6 cellular contexts compared by ENCODE assay signal in genomic region chr3:51993657-51994056, GRCh38. TPM values are rescaled to one million over a fixed set of nuclear protein-coding genes. Genes with fewer than 3 reads are reported as not detected.
DNase-seq lines count a peak whose midpoint lies in the region; ATAC-seq, FAIRE-seq and TF ChIP-seq lines count a peak whose summit lies in the region.
"Not testable (repeated sequence)": the region's sequence is repeated elsewhere in the genome, so short reads cannot be mapped to it uniquely, and the experiment has no call there.

No MANE protein-coding gene starts in this region.

- DNase-seq in GM23248; RWPE1 (ENCODE audit: low spot score); activated CD8-positive, alpha-beta memory T cell treated with anti-CD3 and anti-CD28 coated beads, Interleukin-2, amount 10 ng/mL, durations not matched to agents 7 days and 5 days; GM12878 (ENCODE audit: low read depth, low spot score); naive thymus-derived CD8-positive, alpha-beta T cell; type B pancreatic cell (ENCODE audit: extremely low spot score, unreplicated experiment): not testable (repeated sequence)

- intact Hi-C loops in GM12878 (cut with micrococcal nuclease; ENCODE audit: unreplicated experiment): not testable (repeated sequence)

- 66 to 79% methylated on average over 5 to 13 of the region's 13 CpGs for WGBS in GM23248 (ENCODE audit: low coverage in 1 of 2, low lambda C conversion rate in 2 of 2, missing lambda C conversion rate in 2 of 2), 2 experiments
- 91% methylated on average over 11 of the region's 13 CpGs for WGBS in GM12878 (ENCODE audit: insufficient coverage, insufficient replicate concordance, low lambda C conversion rate, missing lambda C conversion rate)

- TF ChIP-seq EP300 in GM12878 (IDR thresholded peaks at IDR 0.05; ENCODE audit: borderline replicate concordance in 1 of 2, control insufficient read depth in 1 of 2, low read depth in 2 of 2, low read length in 2 of 2): not testable (repeated sequence)

- not testable (repeated sequence) for H3K9me3 Mint-ChIP-seq in activated CD8-positive, alpha-beta memory T cell treated with anti-CD3 and anti-CD28 coated beads, Interleukin-2, amount 10 ng/mL, durations not matched to agents 7 days and 5 days (ENCODE audit: low read depth); naive thymus-derived CD8-positive, alpha-beta T cell; type B pancreatic cell

- TF ChIP-seq CTCF in RWPE1 (conservative IDR thresholded peaks at IDR 0.05; ENCODE audit: low read depth); GM12878 (IDR thresholded peaks at IDR 0.05 in 2 of 3, conservative IDR thresholded peaks at IDR 0.05 in 1 of 3; ENCODE audit: control insufficient read depth in 2 of 3, extremely low read depth in 1 of 3, insufficient read depth in 1 of 3, low read depth in 3 of 3, low read length in 3 of 3); type B pancreatic cell (conservative IDR thresholded peaks at IDR 0.05): not testable (repeated sequence)

- TF ChIP-seq RAD21 in GM12878 (IDR thresholded peaks at IDR 0.05; ENCODE audit: insufficient read depth, low read depth, low read length): not testable (repeated sequence)

- peak overlapping the region; percentile 55 for H3K9ac ChIP-seq in GM23248
- peak overlapping the region; percentile 35; the same call in 1 of the 2 replicates for H3K9ac ChIP-seq in GM12878 (ENCODE audit: control insufficient read depth, insufficient read depth, low read length)

- SMC1A ChIA-PET in GM12878 (lab: Charles Lee; ENCODE audit: uncharacterized antibody, unreplicated experiment): interaction anchor here (3.0 kb wide), 1 partner anchor 9 kb away, joined by 12 read pairs; no protein-coding TSS in a partner anchor

- RAD21 ChIA-PET in GM12878 (lab: Charles Lee; ENCODE audit: unreplicated experiment): not testable (repeated sequence)

- not testable (repeated sequence) for TF ChIP-seq POLR2A in GM12878 (IDR thresholded peaks at IDR 0.05; ENCODE audit: low read depth, low read length)

- not testable (repeated sequence) for H3K27me3 Mint-ChIP-seq in activated CD8-positive, alpha-beta memory T cell treated with anti-CD3 and anti-CD28 coated beads, Interleukin-2, amount 10 ng/mL, durations not matched to agents 7 days and 5 days; naive thymus-derived CD8-positive, alpha-beta T cell
- H3K27me3 Mint-ChIP-seq in type B pancreatic cell: peaks cover 11% of the 10 kb centered on the region

- peaks cover 42% of the 10 kb centered on the region for H3K79me2 ChIP-seq in GM23248 (ENCODE audit: insufficient read depth)
- peaks cover 33% of the 10 kb centered on the region for H3K79me2 ChIP-seq in GM12878 (ENCODE audit: control insufficient read depth, insufficient read depth, low read length)

- H3K27ac Mint-ChIP-seq in activated CD8-positive, alpha-beta memory T cell treated with anti-CD3 and anti-CD28 coated beads, Interleukin-2, amount 10 ng/mL, durations not matched to agents 7 days and 5 days; type B pancreatic cell: not testable (repeated sequence)
- H3K27ac Mint-ChIP-seq in naive thymus-derived CD8-positive, alpha-beta T cell: peak overlapping the region in 8 of 10 donors; percentile 29 to 100 (median 76)

- in situ Hi-C loops in GM23248 (cut with MboI); GM12878 (cut with MboI): not testable (repeated sequence)

- H3K27me3 ChIP-seq in GM23248 (replicated peaks; ENCODE audit: insufficient read depth); GM12878 (replicated peaks in 1 of 2; ENCODE audit: control insufficient read depth in 2 of 2, insufficient read depth in 2 of 2, low read length in 1 of 2): not testable (repeated sequence)

- POLR2A ChIA-PET in RWPE1 (lab: Yijun Ruan, JAX; ENCODE audit: low non-redundant PET): not testable (repeated sequence)
- POLR2A ChIA-PET in GM12878 (lab: Charles Lee): interaction anchor here (1.5 to 2.6 kb wide), 2 partner anchors 11 to 51 kb away, joined by 9 to 14 read pairs; partner anchors contain the start of genes PARP3 and RRP9
- POLR2A ChIA-PET in naive thymus-derived CD8-positive, alpha-beta T cell (lab: Charles Lee): interaction anchor here (0.8 to 4.9 kb wide), 4 partner anchors 8 to 20 kb away, joined by 4 to 37 read pairs (median 20); partner anchors contain the start of genes ABHD14A, ABHD14B and ACY1

- peak overlapping the region; percentile 24 for H3K4me2 ChIP-seq in GM23248 (ENCODE audit: unreplicated experiment)
- H3K4me2 ChIP-seq in GM12878 (ENCODE audit: control insufficient read depth, insufficient read depth): not testable (repeated sequence)

- not testable (repeated sequence) for H3K9me3 ChIP-seq in GM23248 (ENCODE audit: low read depth); GM12878 (replicated peaks; ENCODE audit: control insufficient read depth, insufficient read depth, low read length)

- not testable (repeated sequence) for H3K27ac ChIP-seq in GM23248; GM12878 (ENCODE audit: control insufficient read depth, insufficient read depth)
- H3K27ac ChIP-seq in RWPE1: peak overlapping the region; percentile 98

- H2AFZ ChIP-seq in GM23248; GM12878 (ENCODE audit: control insufficient read depth, low read depth, low read length): not testable (repeated sequence)

- not testable (repeated sequence) for ATAC-seq in activated CD8-positive, alpha-beta memory T cell treated with anti-CD3 and anti-CD28 coated beads, Interleukin-2, amount 10 ng/mL, durations not matched to agents 7 days and 5 days; GM12878; naive thymus-derived CD8-positive, alpha-beta T cell

- H4K20me1 ChIP-seq in GM23248 (ENCODE audit: insufficient read depth); GM12878 (ENCODE audit: control insufficient read depth, insufficient read depth): not testable (repeated sequence)

- H3K4me1 Mint-ChIP-seq in activated CD8-positive, alpha-beta memory T cell treated with anti-CD3 and anti-CD28 coated beads, Interleukin-2, amount 10 ng/mL, durations not matched to agents 7 days and 5 days: peaks cover 42% of the 10 kb centered on the region
- peaks cover 21 to 44% (median 31%) of the 10 kb centered on the region in 4 donors for H3K4me1 Mint-ChIP-seq in naive thymus-derived CD8-positive, alpha-beta T cell
- peaks cover 22% of the 10 kb centered on the region for H3K4me1 Mint-ChIP-seq in type B pancreatic cell (ENCODE audit: unreplicated experiment)

- BruUV-seq in GM12878 (replicated peaks; lab: Mats Ljungman, UMichigan): TSS peak; percentile 84

- H3F3A ChIP-seq in GM23248 (ENCODE audit: insufficient read depth): peaks cover 32% of the 10 kb centered on the region

- not testable (repeated sequence) for H3K4me1 ChIP-seq in GM23248 (ENCODE audit: insufficient read depth); GM12878 (ENCODE audit: control insufficient read depth, insufficient read depth, low read length)

- H3K36me3 ChIP-seq in GM23248 (ENCODE audit: low read depth) (peaks cover 23% of the 10 kb centered on the region; the same call in 1 of the 2 replicates), GM12878 (ENCODE audit: control insufficient read depth in 2 of 2, insufficient read depth in 2 of 2, low read length in 1 of 2) (peaks cover 14 to 16% of the 10 kb centered on the region in 2 experiments)

- not testable (repeated sequence) for FAIRE-seq in GM12878 (lab: Jason Lieb, UNC)

- CTCF ChIA-PET in RWPE1 (lab: Yijun Ruan, JAX): not testable (repeated sequence)
- CTCF ChIA-PET in activated CD8-positive, alpha-beta memory T cell treated with anti-CD3 and anti-CD28 coated beads, Interleukin-2, amount 10 ng/mL, durations not matched to agents 7 days and 5 days (lab: Charles Lee): interaction anchor here (2.8 kb wide), 1 partner anchor 11 kb away, joined by 14 read pairs; the partner anchor contains the start of gene ACY1
- CTCF ChIA-PET in GM12878 (lab: Yijun Ruan, JAX): interaction anchor here (1.0 to 2.7 kb wide), 2 partner anchors 20 to 51 kb away, joined by 4 to 13 read pairs; partner anchors contain the start of gene ABHD14B

- H3K4me3 Mint-ChIP-seq in activated CD8-positive, alpha-beta memory T cell treated with anti-CD3 and anti-CD28 coated beads, Interleukin-2, amount 10 ng/mL, durations not matched to agents 7 days and 5 days: peak overlapping the region; percentile 21
- peak overlapping the region in 7 of 10 donors; percentile 11 to 100 (median 100) for H3K4me3 Mint-ChIP-seq in naive thymus-derived CD8-positive, alpha-beta T cell
- peak overlapping the region; percentile 100 for H3K4me3 Mint-ChIP-seq in type B pancreatic cell

- H3K4me3 ChIP-seq in GM23248: not testable (repeated sequence)
- peak overlapping the region; percentile 99; the same call in 1 of the 2 replicates for H3K4me3 ChIP-seq in GM12878

- peaks cover 32% of the 10 kb centered on the region for H3K36me3 Mint-ChIP-seq in activated CD8-positive, alpha-beta memory T cell treated with anti-CD3 and anti-CD28 coated beads, Interleukin-2, amount 10 ng/mL, durations not matched to agents 7 days and 5 days
- peaks cover 0 to 38% (median 2%) of the 10 kb centered on the region in 3 donors for H3K36me3 Mint-ChIP-seq in naive thymus-derived CD8-positive, alpha-beta T cell
- H3K36me3 Mint-ChIP-seq in type B pancreatic cell: peaks cover 21% of the 10 kb centered on the region

- not testable (repeated sequence) for H3K9me2 ChIP-seq in GM23248 (ENCODE audit: insufficient read depth)

RNA-seq across cellular contexts. Expression of gene RPL29, which starts 2.0 kb away (rescaled TPM):
- total RNA-seq in GM23248 (2014; rRNA removed; shearing (Covaris generic)): 965 and 1,164 TPM in 2 replicates
- 665 and 690 TPM in 2 replicates for polyA plus RNA-seq in GM23248 (2016; fragmentation: Nextera tagmentation; extraction: Ambion mirVana)
- 1,000 to 10,000 TPM; 1,042 to 1,060 TPM for total RNA-seq in activated CD8-positive, alpha-beta memory T cell treated with anti-CD3 and anti-CD28 coated beads, Interleukin-2, amount 10 ng/mL, durations not matched to agents 7 days and 5 days
- total RNA-seq in GM12878 (2013; cell fraction: nucleolus; rRNA removed): 312 and 327 TPM in 2 replicates
- 1,707 and 1,708 TPM in 2 replicates for total RNA-seq in GM12878 (2014; rRNA removed)
- 2,030 and 2,061 TPM in 2 replicates for total RNA-seq in GM12878 (2014; rRNA removed; fragmentation: Illumina TruSeq; extraction: Trizol)
- 1,814 and 1,873 TPM in 2 replicates for total RNA-seq in GM12878 (2021)
- 2,919 TPM for polyA plus RNA-seq in GM12878 (2011; ENCODE audit: low read depth)
- polyA plus RNA-seq in GM12878 (2011; rRNA removed): 1,274 and 1,606 TPM in 2 replicates
- 2,998 and 3,537 TPM in 2 replicates for polyA plus RNA-seq in GM12878 (2011; cell fraction: cytosol; rRNA removed)
- polyA plus RNA-seq in GM12878 (2011; cell fraction: nucleus; rRNA removed): 1,112 and 1,184 TPM in 2 replicates
- polyA plus RNA-seq in GM12878 (2012): 3,236 and 3,576 TPM in 2 replicates
- polyA plus RNA-seq in GM12878 (2014; fragmentation: Illumina TruSeq; extraction: Trizol): 1,724 and 2,477 TPM in 2 replicates
- polyA plus RNA-seq in GM12878 (2014; fragmentation: Nextera tagmentation; extraction: Ambion mirVana): 1,000 to 10,000 TPM; 1,053 to 1,085 TPM
- 2,075 and 2,190 TPM in 2 replicates for polyA plus RNA-seq in GM12878 (2014; rRNA removed)
- polyA plus RNA-seq in GM12878 (2016; fragmentation: Nextera tagmentation; extraction: Ambion mirVana): 1,000 to 10,000 TPM; 1,397 to 1,403 TPM
- polyA minus RNA-seq in GM12878 (2011; rRNA and poly(A)+ RNA removed): 1,357 and 1,638 TPM in 2 replicates
- polyA minus RNA-seq in GM12878 (2011; cell fraction: cytosol; rRNA and poly(A)+ RNA removed): 571 and 626 TPM in 2 replicates
- polyA minus RNA-seq in GM12878 (2011; cell fraction: nucleus; rRNA and poly(A)+ RNA removed): 256 and 363 TPM in 2 replicates
- total RNA-seq in naive thymus-derived CD8-positive, alpha-beta T cell: 1,000 to 10,000 TPM; 1,232 to 1,277 TPM
- 1,000 to 10,000 TPM; 1,632 to 1,741 (median 1,693) TPM for polyA plus RNA-seq in naive thymus-derived CD8-positive, alpha-beta T cell
- 1,439 and 1,690 TPM in 2 replicates for total RNA-seq in type B pancreatic cell (ENCODE audit: low replicate concordance)

RNA-seq across cellular contexts. Expression of gene ACY1, which starts 10.3 kb away (rescaled TPM):
- total RNA-seq in GM23248 (2014; rRNA removed; shearing (Covaris generic)): 66.6 and 73.6 TPM in 2 replicates
- polyA plus RNA-seq in GM23248 (2016; fragmentation: Nextera tagmentation; extraction: Ambion mirVana) (35.8 and 38.1 TPM in 2 replicates), GM12878 (2011; rRNA removed) (12.5 and 18.5 TPM in 2 replicates), GM12878 (2014; fragmentation: Illumina TruSeq; extraction: Trizol) (6.4 and 18.8 TPM in 2 replicates), GM12878 (2014; fragmentation: Nextera tagmentation; extraction: Ambion mirVana) (10 to 100 TPM; 19.8 to 28.2 TPM), GM12878 (2014; rRNA removed) (31.3 and 42.2 TPM in 2 replicates), GM12878 (2016; fragmentation: Nextera tagmentation; extraction: Ambion mirVana) (10 to 100 TPM; 32.0 to 37.0 TPM)
- 10 to 100 TPM; 18.1 to 21.3 TPM for total RNA-seq in activated CD8-positive, alpha-beta memory T cell treated with anti-CD3 and anti-CD28 coated beads, Interleukin-2, amount 10 ng/mL, durations not matched to agents 7 days and 5 days
- 11.6 and 14.6 TPM in 2 replicates for total RNA-seq in GM12878 (2013; cell fraction: nucleolus; rRNA removed)
- total RNA-seq in GM12878 (2014; rRNA removed) (28.9 and 35.1 TPM in 2 replicates), GM12878 (2014; rRNA removed; fragmentation: Illumina TruSeq; extraction: Trizol) (19.0 and 22.3 TPM in 2 replicates), GM12878 (2021) (27.4 and 33.5 TPM in 2 replicates), type B pancreatic cell (ENCODE audit: low replicate concordance) (54.2 and 55.9 TPM in 2 replicates)
- polyA plus RNA-seq in GM12878 (2011; ENCODE audit: low read depth): 62.9 TPM
- 31.5 and 32.0 TPM in 2 replicates for polyA plus RNA-seq in GM12878 (2011; cell fraction: cytosol; rRNA removed)
- polyA plus RNA-seq in GM12878 (2011; cell fraction: nucleus; rRNA removed): 36.7 and 37.0 TPM in 2 replicates
- 30.6 and 33.0 TPM in 2 replicates for polyA plus RNA-seq in GM12878 (2012)
- polyA minus RNA-seq in GM12878 (2011; rRNA and poly(A)+ RNA removed): 18.5 and 20.4 TPM in 2 replicates
- polyA minus RNA-seq in GM12878 (2011; cell fraction: cytosol; rRNA and poly(A)+ RNA removed): 7.4 and 9.5 TPM in 2 replicates
- polyA minus RNA-seq in GM12878 (2011; cell fraction: nucleus; rRNA and poly(A)+ RNA removed): 10.3 and 14.9 TPM in 2 replicates
- 10 to 100 TPM; 14.1 to 15.8 TPM for total RNA-seq in naive thymus-derived CD8-positive, alpha-beta T cell
- 10 to 100 TPM; 18.5 to 28.5 (median 18.6) TPM for polyA plus RNA-seq in naive thymus-derived CD8-positive, alpha-beta T cell

RNA-seq across cellular contexts. Expression of gene ABHD14A, which starts 18.8 kb away (rescaled TPM):
- total RNA-seq in GM23248 (2014; rRNA removed; shearing (Covaris generic)): 33.1 and 37.9 TPM in 2 replicates
- polyA plus RNA-seq in GM23248 (2016; fragmentation: Nextera tagmentation; extraction: Ambion mirVana): 33.0 and 35.5 TPM in 2 replicates
- 10 to 100 TPM; 11.8 to 13.7 TPM for total RNA-seq in activated CD8-positive, alpha-beta memory T cell treated with anti-CD3 and anti-CD28 coated beads, Interleukin-2, amount 10 ng/mL, durations not matched to agents 7 days and 5 days
- total RNA-seq in GM12878 (2013; cell fraction: nucleolus; rRNA removed): 2.9 TPM in 2 replicates
- total RNA-seq in GM12878 (2014; rRNA removed): 12.2 and 13.1 TPM in 2 replicates
- 5.0 and 5.9 TPM in 2 replicates for total RNA-seq in GM12878 (2014; rRNA removed; fragmentation: Illumina TruSeq; extraction: Trizol)
- 9.3 and 12.2 TPM in 2 replicates for total RNA-seq in GM12878 (2021)
- polyA plus RNA-seq in GM12878 (2011; ENCODE audit: low read depth): 4.0 TPM
- polyA plus RNA-seq in GM12878 (2011; rRNA removed): 4.9 and 6.5 TPM in 2 replicates
- polyA plus RNA-seq in GM12878 (2011; cell fraction: cytosol; rRNA removed): 14.2 and 22.6 TPM in 2 replicates
- polyA plus RNA-seq in GM12878 (2011; cell fraction: nucleus; rRNA removed): 6.8 and 7.8 TPM in 2 replicates
- polyA plus RNA-seq in GM12878 (2012): 7.6 and 8.2 TPM in 2 replicates
- polyA plus RNA-seq in GM12878 (2014; fragmentation: Illumina TruSeq; extraction: Trizol): 2.4 and 5.6 TPM in 2 replicates
- 1 to 10 TPM; 1.2 to 2.2 TPM for polyA plus RNA-seq in GM12878 (2014; fragmentation: Nextera tagmentation; extraction: Ambion mirVana)
- 12.6 and 12.9 TPM in 2 replicates for polyA plus RNA-seq in GM12878 (2014; rRNA removed)
- polyA plus RNA-seq in GM12878 (2016; fragmentation: Nextera tagmentation; extraction: Ambion mirVana): 10 to 100 TPM; 22.4 to 27.0 TPM
- polyA minus RNA-seq in GM12878 (2011; rRNA and poly(A)+ RNA removed): 2.6 and 6.4 TPM in 2 replicates
- 2.9 and 3.9 TPM in 2 replicates for polyA minus RNA-seq in GM12878 (2011; cell fraction: cytosol; rRNA and poly(A)+ RNA removed)
- polyA minus RNA-seq in GM12878 (2011; cell fraction: nucleus; rRNA and poly(A)+ RNA removed): 0.86 and 1.6 TPM in 2 replicates
- 10 to 100 TPM; 17.7 to 22.1 TPM for total RNA-seq in naive thymus-derived CD8-positive, alpha-beta T cell
- 100 to 1,000 TPM in 1 of 3 donors, 10 to 100 TPM in 2; 94.6 to 100 (median 94.9) TPM for polyA plus RNA-seq in naive thymus-derived CD8-positive, alpha-beta T cell
- 12.2 and 16.6 TPM in 2 replicates for total RNA-seq in type B pancreatic cell (ENCODE audit: low replicate concordance)

RNA-seq across cellular contexts. Expression of gene ABHD14B, which starts 19.8 kb away (rescaled TPM):
- 60.3 and 60.4 TPM in 2 replicates for total RNA-seq in GM23248 (2014; rRNA removed; shearing (Covaris generic))
- polyA plus RNA-seq in GM23248 (2016; fragmentation: Nextera tagmentation; extraction: Ambion mirVana) (64.9 and 70.9 TPM in 2 replicates), GM12878 (2011; rRNA removed) (45.4 and 76.5 TPM in 2 replicates), GM12878 (2014; fragmentation: Illumina TruSeq; extraction: Trizol) (35.9 and 51.1 TPM in 2 replicates), GM12878 (2014; fragmentation: Nextera tagmentation; extraction: Ambion mirVana) (10 to 100 TPM in 1 of 2 experiments, 1 to 10 TPM in 1; 7.8 to 14.2 TPM), GM12878 (2014; rRNA removed) (73.0 and 80.4 TPM in 2 replicates), GM12878 (2016; fragmentation: Nextera tagmentation; extraction: Ambion mirVana) (10 to 100 TPM; 47.2 to 50.9 TPM)
- 10 to 100 TPM; 36.2 to 36.7 TPM for total RNA-seq in activated CD8-positive, alpha-beta memory T cell treated with anti-CD3 and anti-CD28 coated beads, Interleukin-2, amount 10 ng/mL, durations not matched to agents 7 days and 5 days
- total RNA-seq in GM12878 (2013; cell fraction: nucleolus; rRNA removed): 29.6 and 35.3 TPM in 2 replicates
- total RNA-seq in GM12878 (2014; rRNA removed) (59.9 and 62.4 TPM in 2 replicates), GM12878 (2014; rRNA removed; fragmentation: Illumina TruSeq; extraction: Trizol) (28.9 and 30.5 TPM in 2 replicates), GM12878 (2021) (58.3 and 58.8 TPM in 2 replicates), type B pancreatic cell (ENCODE audit: low replicate concordance) (22.1 and 27.2 TPM in 2 replicates)
- polyA plus RNA-seq in GM12878 (2011; ENCODE audit: low read depth): 35.7 TPM
- polyA plus RNA-seq in GM12878 (2011; cell fraction: cytosol; rRNA removed): 80.0 and 92.8 TPM in 2 replicates
- polyA plus RNA-seq in GM12878 (2011; cell fraction: nucleus; rRNA removed): 39.8 and 51.9 TPM in 2 replicates
- 54.6 and 64.2 TPM in 2 replicates for polyA plus RNA-seq in GM12878 (2012)
- polyA minus RNA-seq in GM12878 (2011; rRNA and poly(A)+ RNA removed): 53.4 and 78.7 TPM in 2 replicates
- polyA minus RNA-seq in GM12878 (2011; cell fraction: cytosol; rRNA and poly(A)+ RNA removed): 18.1 and 25.1 TPM in 2 replicates
- 12.8 and 21.3 TPM in 2 replicates for polyA minus RNA-seq in GM12878 (2011; cell fraction: nucleus; rRNA and poly(A)+ RNA removed)
- 10 to 100 TPM; 56.4 to 60.4 TPM for total RNA-seq in naive thymus-derived CD8-positive, alpha-beta T cell
- 10 to 100 TPM; 69.3 to 84.6 (median 73.2) TPM for polyA plus RNA-seq in naive thymus-derived CD8-positive, alpha-beta T cell

RNA-seq across cellular contexts. Expression of gene PCBP4, which starts 26.4 kb away (rescaled TPM):
- 71.2 and 91.2 TPM in 2 replicates for total RNA-seq in GM23248 (2014; rRNA removed; shearing (Covaris generic))
- 40.4 and 45.0 TPM in 2 replicates for polyA plus RNA-seq in GM23248 (2016; fragmentation: Nextera tagmentation; extraction: Ambion mirVana)
- 10 to 100 TPM; 11.4 to 21.1 TPM for total RNA-seq in activated CD8-positive, alpha-beta memory T cell treated with anti-CD3 and anti-CD28 coated beads, Interleukin-2, amount 10 ng/mL, durations not matched to agents 7 days and 5 days
- 7.2 and 8.2 TPM in 2 replicates for total RNA-seq in GM12878 (2013; cell fraction: nucleolus; rRNA removed)
- total RNA-seq in GM12878 (2014; rRNA removed): 10.7 and 11.5 TPM in 2 replicates
- 4.2 and 4.7 TPM in 2 replicates for total RNA-seq in GM12878 (2014; rRNA removed; fragmentation: Illumina TruSeq; extraction: Trizol)
- 13.3 and 14.5 TPM in 2 replicates for total RNA-seq in GM12878 (2021)
- polyA plus RNA-seq in GM12878 (2011; ENCODE audit: low read depth): 4.1 TPM
- 2.7 and 4.2 TPM in 2 replicates for polyA plus RNA-seq in GM12878 (2011; rRNA removed)
- 6.2 and 6.8 TPM in 2 replicates for polyA plus RNA-seq in GM12878 (2011; cell fraction: cytosol; rRNA removed)
- 21.4 and 24.7 TPM in 2 replicates for polyA plus RNA-seq in GM12878 (2011; cell fraction: nucleus; rRNA removed)
- polyA plus RNA-seq in GM12878 (2012): 6.4 and 9.0 TPM in 2 replicates
- polyA plus RNA-seq in GM12878 (2014; fragmentation: Illumina TruSeq; extraction: Trizol): 1.9 and 4.7 TPM in 2 replicates
- polyA plus RNA-seq in GM12878 (2014; fragmentation: Nextera tagmentation; extraction: Ambion mirVana): under 1 TPM; 0.05 to 0.24 TPM
- polyA plus RNA-seq in GM12878 (2014; rRNA removed): 13.4 and 15.3 TPM in 2 replicates
- polyA plus RNA-seq in GM12878 (2016; fragmentation: Nextera tagmentation; extraction: Ambion mirVana): 1 to 10 TPM; 3.6 to 4.0 TPM
- 1.4 and 4.2 TPM in 2 replicates for polyA minus RNA-seq in GM12878 (2011; rRNA and poly(A)+ RNA removed)
- polyA minus RNA-seq in GM12878 (2011; cell fraction: cytosol; rRNA and poly(A)+ RNA removed): 0.94 and 3.1 TPM in 2 replicates
- 2.2 and 2.5 TPM in 2 replicates for polyA minus RNA-seq in GM12878 (2011; cell fraction: nucleus; rRNA and poly(A)+ RNA removed)
- total RNA-seq in naive thymus-derived CD8-positive, alpha-beta T cell: 1 to 10 TPM; 8.3 to 9.4 TPM
- 10 to 100 TPM in 1 of 3 donors, 1 to 10 TPM in 2; 2.4 to 10.9 (median 5.3) TPM for polyA plus RNA-seq in naive thymus-derived CD8-positive, alpha-beta T cell
- total RNA-seq in type B pancreatic cell (ENCODE audit: low replicate concordance): 74.8 and 91.9 TPM in 2 replicates

Comparison
In these comparisons a context has a peak if more than half of its experiments do, and no peak if none do; other contexts are left out.
1. H3K4me3 Mint-ChIP-seq: peak in every context shown above with its lines; median percentile 100 in naive thymus-derived CD8-positive, alpha-beta T cell; 100 in type B pancreatic cell; 21 in activated CD8-positive, alpha-beta memory T cell treated with anti-CD3 and anti-CD28 coated beads, Interleukin-2, amount 10 ng/mL, durations not matched to agents 7 days and 5 days.